In genomic region chr11:116731821-116732739, GRCh38 we compare ENCODE assay signal across 12 cellular contexts. TPM values are rescaled to one million over a fixed set of nuclear protein-coding genes. Genes with fewer than 3 reads are reported as not detected.
DNase-seq lines count a peak whose midpoint lies in the region; ATAC-seq and TF ChIP-seq lines count a peak whose summit lies in the region.
"Had no signal": no experiment of that assay in that cellular context is flagged by ENCODE, and none has a peak within 500 bp of the region (broad histone marks: within the 10 kb centered on the region; RNA-seq: fewer than 3 reads in every experiment).

No MANE protein-coding gene starts in this region.

- H2BK15ac ChIP-seq in IMR-90 (ENCODE audit: low read depth, low read length), result no peak overlapping the region

- no peak overlapping the region for H2BK120ac ChIP-seq in IMR-90 (ENCODE audit: low read depth, low read length)

- ATAC-seq in GM21447 (IDR thresholded peaks at IDR 0.05; ENCODE audit: unreplicated experiment) (peak; percentile 9), IMR-90 (ENCODE audit: low read depth) (peak; percentile 24)

- no peak overlapping the region for H2AK5ac ChIP-seq in IMR-90 (ENCODE audit: low read depth, low read length)

- no peak overlapping the region for H3K27ac Mint-ChIP-seq in T-helper 2 cell treated with Interferon-gamma antibody and Interleukin-4, amounts not matched to agents 5 μg/mL and 100 μg/mL, for 36 hours
- H3K27ac Mint-ChIP-seq: activated naive CD4-positive, alpha-beta T cell treated with anti-CD3 and anti-CD28 coated beads, Interleukin-2, amount 50 U/mL, for 24 hours; effector memory CD8-positive, alpha-beta T cell had no signal

- no peaks in the 10 kb centered on the region for H3F3A ChIP-seq in smooth muscle cell (ENCODE audit: low read depth)

- BruUV-seq in IMR-90 (replicated peaks; lab: Mats Ljungman, UMichigan), result no TSS peak

- H3K27me3 Mint-ChIP-seq in T-helper 2 cell treated with Interferon-gamma antibody and Interleukin-4, amounts not matched to agents 5 μg/mL and 100 μg/mL, for 36 hours (ENCODE audit: low read depth), result no peaks in the 10 kb centered on the region
- H3K27me3 Mint-ChIP-seq: activated naive CD4-positive, alpha-beta T cell treated with anti-CD3 and anti-CD28 coated beads, Interleukin-2, amount 50 U/mL, for 24 hours had no signal

- DNase-seq in IMR-90, result no peak
- no peak for DNase-seq in smooth muscle cell (lab: John Stamatoyannopoulos, UW; ENCODE audit: unreplicated experiment)
- no peak for DNase-seq in T-helper 2 cell treated with Interferon-gamma antibody and Interleukin-4, amounts not matched to agents 5 μg/mL and 100 μg/mL, for 36 hours (ENCODE audit: low spot score)
- DNase-seq in foreskin fibroblast, result no peak
- DNase-seq in NCI-H1105 (lab: John Stamatoyannopoulos, UW), result no peak
- DNase-seq: NCI-H187 had no signal

- dilution Hi-C loops in IMR-90 (cut with HindIII; ENCODE audit: low sequenced_read_pairs, unreplicated experiment), result no loop called here

- no peak overlapping the region for H3K23ac ChIP-seq in IMR-90 (ENCODE audit: low read depth, low read length)

- no peak for TF ChIP-seq POLR2A in IMR-90 (IDR thresholded peaks at IDR 0.05; ENCODE audit: low read depth, low read length)

- H3K9ac ChIP-seq in IMR-90 (ENCODE audit: low read depth, low read length) (no peak overlapping the region), iPS-18a (ENCODE audit: low read length) (no peak overlapping the region), smooth muscle cell (ENCODE audit: low read depth) (no peak overlapping the region)
- H3K9ac ChIP-seq: parathyroid adenoma had no signal

- H3K9me1 ChIP-seq in IMR-90 (ENCODE audit: insufficient read depth, low read length), result no peaks in the 10 kb centered on the region

- no peak overlapping the region for H3K27ac ChIP-seq in IMR-90 (ENCODE audit: insufficient read depth, low read length)
- H3K27ac ChIP-seq in iPS-18a (ENCODE audit: low read length), result no peak overlapping the region
- H3K27ac ChIP-seq in smooth muscle cell (ENCODE audit: low read depth), result no peak overlapping the region
- H3K27ac ChIP-seq: parathyroid adenoma, RWPE1 had no signal

- no peak for TF ChIP-seq RAD21 in IMR-90 (IDR thresholded peaks at IDR 0.05; ENCODE audit: low read length)

- no peak overlapping the region for H2BK20ac ChIP-seq in IMR-90 (ENCODE audit: low read depth, low read length)

- no peaks in the 10 kb centered on the region for H3K9me3 ChIP-seq in IMR-90 (ENCODE audit: control insufficient read depth, insufficient read depth, low read length)
- no peaks in the 10 kb centered on the region for H3K9me3 ChIP-seq in iPS-18a (ENCODE audit: control insufficient read depth, low read depth, low read length)
- no peaks in the 10 kb centered on the region for H3K9me3 ChIP-seq in smooth muscle cell (replicated peaks; ENCODE audit: low read depth)

- H3K9me3 Mint-ChIP-seq in T-helper 2 cell treated with Interferon-gamma antibody and Interleukin-4, amounts not matched to agents 5 μg/mL and 100 μg/mL, for 36 hours, result no peaks in the 10 kb centered on the region
- H3K9me3 Mint-ChIP-seq: activated naive CD4-positive, alpha-beta T cell treated with anti-CD3 and anti-CD28 coated beads, Interleukin-2, amount 50 U/mL, for 24 hours; effector memory CD8-positive, alpha-beta T cell had no signal

- H4K91ac ChIP-seq in IMR-90 (ENCODE audit: insufficient read depth, low read depth, low read length), result no peak overlapping the region

- H3K79me1 ChIP-seq in IMR-90 (ENCODE audit: low read depth in 1 of 2, low read length in 2 of 2), result no peaks in the 10 kb centered on the region

- no peak overlapping the region for H2BK5ac ChIP-seq in IMR-90 (ENCODE audit: low read depth, low read length, poor library complexity, severe bottlenecking)

- H4K8ac ChIP-seq in IMR-90 (ENCODE audit: low read depth in 2 of 2, low read length in 2 of 2), result no peak overlapping the region

- no peak overlapping the region for H3K14ac ChIP-seq in IMR-90 (replicated peaks; ENCODE audit: low read depth, low read length)

- WGBS in IMR-90 (ENCODE audit: extremely low coverage in 2 of 2, insufficient read length in 1 of 2), 2 experiments, result 38% methylated on average over 12 of the region's 18 CpGs; no CpG with 5 or more reads in 1 of the 2 experiments
- 64% methylated on average over 18 of the region's 18 CpGs for WGBS in smooth muscle cell (ENCODE audit: low lambda C conversion rate)

- peaks cover 23% of the 10 kb centered on the region; the same call in 1 of the 2 replicates for H3K27me3 ChIP-seq in IMR-90 (ENCODE audit: control insufficient read depth, insufficient read depth, low read length)
- H3K27me3 ChIP-seq in iPS-18a (ENCODE audit: control insufficient read depth, insufficient read depth, low read length), result no peaks in the 10 kb centered on the region
- H3K27me3 ChIP-seq in smooth muscle cell (ENCODE audit: low read depth), result peaks cover 29% of the 10 kb centered on the region

- no peak for TF ChIP-seq CTCF in IMR-90 (conservative IDR thresholded peaks at IDR 0.05; ENCODE audit: low read depth, low read length)
- no peak for TF ChIP-seq CTCF in smooth muscle cell (IDR thresholded peaks at IDR 0.05; ENCODE audit: borderline replicate concordance, insufficient read depth, poor library complexity, severe bottlenecking)
- no peak for TF ChIP-seq CTCF in foreskin fibroblast (IDR thresholded peaks at IDR 0.05; ENCODE audit: low read depth, low read length)

- peaks cover 6% of the 10 kb centered on the region for H3K4me1 Mint-ChIP-seq in T-helper 2 cell treated with Interferon-gamma antibody and Interleukin-4, amounts not matched to agents 5 μg/mL and 100 μg/mL, for 36 hours (ENCODE audit: low read depth)

- H4K20me1 ChIP-seq in IMR-90 (ENCODE audit: insufficient read depth, low read length), result no peaks in the 10 kb centered on the region
- no peaks in the 10 kb centered on the region for H4K20me1 ChIP-seq in smooth muscle cell (ENCODE audit: low read depth)

- H3K36me3 ChIP-seq in IMR-90 (ENCODE audit: control insufficient read depth, insufficient read depth, low read length) (no peaks in the 10 kb centered on the region), iPS-18a (ENCODE audit: control insufficient read depth, low read depth, low read length) (no peaks in the 10 kb centered on the region), smooth muscle cell (ENCODE audit: low read depth) (no peaks in the 10 kb centered on the region)

- H2AK9ac ChIP-seq in IMR-90 (replicated peaks; ENCODE audit: low read depth, low read length, poor library complexity), result no peak overlapping the region

- no peak overlapping the region for H3K56ac ChIP-seq in IMR-90 (ENCODE audit: extremely low read depth, insufficient read depth, low read length)

- no peak overlapping the region for H3K4me3 Mint-ChIP-seq in T-helper 2 cell treated with Interferon-gamma antibody and Interleukin-4, amounts not matched to agents 5 μg/mL and 100 μg/mL, for 36 hours
- H3K4me3 Mint-ChIP-seq: activated naive CD4-positive, alpha-beta T cell treated with anti-CD3 and anti-CD28 coated beads, Interleukin-2, amount 50 U/mL, for 24 hours; effector memory CD8-positive, alpha-beta T cell had no signal

- H3K4ac ChIP-seq in IMR-90 (ENCODE audit: low read depth, low read length), result no peak overlapping the region

- peak overlapping the region; percentile 58 for H2AFZ ChIP-seq in IMR-90 (replicated peaks; ENCODE audit: low read length, poor library complexity)
- peak overlapping the region; percentile 79 for H2AFZ ChIP-seq in smooth muscle cell (ENCODE audit: low read depth)
- H2AFZ ChIP-seq: parathyroid adenoma had no signal

- intact Hi-C loops in IMR-90 (cut with micrococcal nuclease), result loop anchor here (1.0 kb wide), 1 partner anchor 374 kb away; no protein-coding TSS in a partner anchor

- in situ Hi-C loops in IMR-90 (cut with MboI; ENCODE audit: low sequenced_read_pairs), result no loop called here

- H3K4me1 ChIP-seq in IMR-90 (ENCODE audit: control insufficient read depth, insufficient read depth, low read length), result no peaks in the 10 kb centered on the region; the same call in 1 of the 2 replicates
- peaks cover 23% of the 10 kb centered on the region for H3K4me1 ChIP-seq in iPS-18a (ENCODE audit: control insufficient read depth, low read depth, low read length)
- H3K4me1 ChIP-seq in smooth muscle cell (ENCODE audit: low read depth), result peaks cover 17% of the 10 kb centered on the region
- H3K4me1 ChIP-seq: parathyroid adenoma had no signal

- H3K18ac ChIP-seq in IMR-90 (ENCODE audit: low read depth, low read length), result no peak overlapping the region

- H3K36me3 Mint-ChIP-seq in T-helper 2 cell treated with Interferon-gamma antibody and Interleukin-4, amounts not matched to agents 5 μg/mL and 100 μg/mL, for 36 hours (ENCODE audit: low read depth), result no peaks in the 10 kb centered on the region
- H3K36me3 Mint-ChIP-seq: activated naive CD4-positive, alpha-beta T cell treated with anti-CD3 and anti-CD28 coated beads, Interleukin-2, amount 50 U/mL, for 24 hours had no signal

- CTCF ChIA-PET in IMR-90 (lab: Yijun Ruan, JAX), result interaction anchor here (0.6 to 1.7 kb wide), 4 partner anchors 10 to 368 kb away, joined by 3 to 11 read pairs (median 4); no protein-coding TSS in a partner anchor

- H3K4me3 ChIP-seq in IMR-90 (ENCODE audit: insufficient read depth, low read depth, low read length) (no peak overlapping the region), iPS-18a (ENCODE audit: low read length) (peak overlapping the region; percentile 52), smooth muscle cell (peak overlapping the region; percentile 30), foreskin fibroblast (ENCODE audit: low read depth in 1 of 2, low read length in 2 of 2) (no peak overlapping the region)

- no peaks in the 10 kb centered on the region for H3K79me2 ChIP-seq in smooth muscle cell (ENCODE audit: low read depth)
- H3K79me2 ChIP-seq: parathyroid adenoma had no signal

- no peak overlapping the region for H4K5ac ChIP-seq in IMR-90 (ENCODE audit: low read depth, low read length)

- H3K4me2 ChIP-seq in IMR-90 (ENCODE audit: low read depth, low read length) (no peak overlapping the region), smooth muscle cell (peak overlapping the region; percentile 67)

- POLR2A ChIA-PET in IMR-90 (lab: Charles Lee; ENCODE audit: unreplicated experiment), result no interaction called here

RNA-seq across cellular contexts. Expression of gene BUD13, which starts 40.7 kb away (rescaled TPM):
- total RNA-seq in IMR-90 (2012; rRNA removed), result 14.0 and 16.4 TPM in 2 replicates
- 11.2 and 11.9 TPM in 2 replicates for polyA plus RNA-seq in IMR-90 (2012; rRNA removed)
- 3.8 and 11.5 TPM in 2 replicates for polyA plus RNA-seq in IMR-90 (2012; cell fraction: cytosol; rRNA removed)
- polyA plus RNA-seq in IMR-90 (2012; cell fraction: nucleus; rRNA removed; ENCODE audit: low replicate concordance), result 5.2 and 15.2 TPM in 2 replicates
- 13.4 and 13.8 TPM in 2 replicates for total RNA-seq in smooth muscle cell
- 10.9 and 15.7 TPM in 2 replicates for polyA plus RNA-seq in smooth muscle cell

RNA-seq across cellular contexts. Expression of gene ZPR1, which starts 55.7 kb away (rescaled TPM):
- total RNA-seq in IMR-90 (2012; rRNA removed) (52.0 and 53.9 TPM in 2 replicates), smooth muscle cell (26.2 and 34.8 TPM in 2 replicates)
- polyA plus RNA-seq in IMR-90 (2012; rRNA removed) (38.5 and 40.8 TPM in 2 replicates), smooth muscle cell (34.2 and 48.5 TPM in 2 replicates)
- polyA plus RNA-seq in IMR-90 (2012; cell fraction: cytosol; rRNA removed), result 23.7 and 31.3 TPM in 2 replicates
- 17.8 and 38.4 TPM in 2 replicates for polyA plus RNA-seq in IMR-90 (2012; cell fraction: nucleus; rRNA removed; ENCODE audit: low replicate concordance)

RNA-seq across cellular contexts. Expression of gene APOA5, which starts 59.6 kb away (rescaled TPM):
- total RNA-seq in IMR-90 (2012; rRNA removed) (not detected in 2 replicates), smooth muscle cell (not detected in 2 replicates)
- polyA plus RNA-seq in IMR-90 (2012; rRNA removed) (not detected in 2 replicates), smooth muscle cell (not detected in 2 replicates)
- polyA plus RNA-seq in IMR-90 (2012; cell fraction: cytosol; rRNA removed), result not detected in 2 replicates
- not detected in 2 replicates for polyA plus RNA-seq in IMR-90 (2012; cell fraction: nucleus; rRNA removed; ENCODE audit: low replicate concordance)

Comparison
In these comparisons a context has a peak if more than half of its experiments do, and no peak if none do; other contexts are left out.
1. H3K4me3 ChIP-seq: peak in iPS-18a (single experiment) and smooth muscle cell (single experiment); none in IMR-90 (single experiment) and foreskin fibroblast (0 of 2).